ENCODE assay signal across 8 cellular contexts in genomic region chr12:105083551-105084105, GRCh38. TPM values are rescaled to one million over a fixed set of nuclear protein-coding genes. Genes with fewer than 3 reads are reported as not detected.
DNase-seq lines count a peak whose midpoint lies in the region; ATAC-seq and TF ChIP-seq lines count a peak whose summit lies in the region.

No MANE protein-coding gene starts in this region.

- H3K4me1 Mint-ChIP-seq in CD8-positive, alpha-beta T cell (ENCODE audit: low read depth): peaks cover 9% of the 10 kb centered on the region
- peaks cover 18% of the 10 kb centered on the region in 2 experiments for H3K4me1 Mint-ChIP-seq in H9

- no peak overlapping the region for H2AK5ac ChIP-seq in H9 (ENCODE audit: insufficient read length, low read length)

- no peak for DNase-seq in CD8-positive, alpha-beta T cell
- DNase-seq in H9 (peak; percentile 46), Panc1 (ENCODE audit: low read depth, low spot score) (no peak), left kidney (ENCODE audit: low read depth, low spot score) (peak; percentile 34)
- DNase-seq in stimulated activated naive CD8-positive, alpha-beta T cell treated with anti-CD3 and anti-CD28 coated beads, Interleukin-15, Interleukin-2, amounts not matched to agents 100 U/mL and 50 U/mL, for 24 hours: peak; percentile 17

- no peaks in the 10 kb centered on the region for H3K79me1 ChIP-seq in H9 (ENCODE audit: insufficient read depth, low read depth, low read length, poor library complexity, severe bottlenecking)

- H4K20me1 ChIP-seq in H9 (ENCODE audit: control insufficient read depth, insufficient read depth, insufficient read length): no peaks in the 10 kb centered on the region

- no peak overlapping the region for H3K23ac ChIP-seq in H9 (ENCODE audit: insufficient read length, low read depth, low read length)

- no peak overlapping the region for H4K8ac ChIP-seq in H9 (replicated peaks; ENCODE audit: insufficient read length, low read depth, low read length)

- no peak for ATAC-seq in CD8-positive, alpha-beta T cell
- ATAC-seq in Panc1 (peak; percentile 60), GM18517 (IDR thresholded peaks at IDR 0.05; ENCODE audit: unreplicated experiment) (no peak), HG03025 (IDR thresholded peaks at IDR 0.05; ENCODE audit: low FRiP score, unreplicated experiment) (no peak)
- peak; percentile 7 for ATAC-seq in stimulated activated naive CD8-positive, alpha-beta T cell treated with anti-CD3 and anti-CD28 coated beads, Interleukin-15, Interleukin-2, amounts not matched to agents 100 U/mL and 50 U/mL, for 24 hours

- H3K36me3 Mint-ChIP-seq in CD8-positive, alpha-beta T cell: no peaks in the 10 kb centered on the region
- peaks cover 0 to 6% (median 1%) of the 10 kb centered on the region in 3 experiments; a peak in 1 of 7 replicates for H3K36me3 Mint-ChIP-seq in H9 (ENCODE audit: insufficient read depth in 1 of 3, low read depth in 3 of 3)

- CTCF ChIA-PET in CD8-positive, alpha-beta T cell (lab: Charles Lee): interaction anchor here (1.0 kb wide), 1 partner anchor 725 kb away, joined by 3 read pairs; no protein-coding TSS in a partner anchor
- CTCF ChIA-PET in Panc1 (lab: Charles Lee): interaction anchor here (0.5 to 0.7 kb wide), 3 partner anchors 396 to 724 kb away, joined by 3 to 5 read pairs (median 4); no protein-coding TSS in a partner anchor

- H2BK120ac ChIP-seq in H9 (ENCODE audit: low read depth, low read length, poor library complexity, severe bottlenecking): no peak overlapping the region

- POLR2A ChIA-PET in CD8-positive, alpha-beta T cell (lab: Charles Lee): no interaction called here
- POLR2A ChIA-PET in Panc1 (lab: Charles Lee): interaction anchor here (0.6 kb wide), 1 partner anchor 23 kb away, joined by 7 read pairs; no protein-coding TSS in a partner anchor

- peaks cover 27% of the 10 kb centered on the region for H3K27me3 Mint-ChIP-seq in CD8-positive, alpha-beta T cell (ENCODE audit: low read depth)
- H3K27me3 Mint-ChIP-seq in H9 (ENCODE audit: low read depth): peaks cover 17% of the 10 kb centered on the region

- no peak overlapping the region for H3T11ph ChIP-seq in H9 (ENCODE audit: low read length)

- H3K27ac ChIP-seq in CD8-positive, alpha-beta T cell (ENCODE audit: low read depth, low read length): no peak overlapping the region
- no peak overlapping the region for H3K27ac ChIP-seq in H9 (ENCODE audit: insufficient read length, low read depth, low read length)
- peak overlapping the region; percentile 35; the same call in 1 of the 2 replicates for H3K27ac ChIP-seq in Panc1 (ENCODE audit: low read length)
- H3K27ac ChIP-seq in cingulate gyrus (ENCODE audit: low read depth, low read length): peak overlapping the region; percentile 55

- intact Hi-C loops in CD8-positive, alpha-beta T cell (cut with DNase I, micrococcal nuclease): no loop called here
- intact Hi-C loops in Panc1 (cut with micrococcal nuclease; ENCODE audit: unreplicated experiment): no loop called here

- H3K4me3 Mint-ChIP-seq in CD8-positive, alpha-beta T cell: peak overlapping the region; percentile 67
- peak overlapping the region; percentile 71 to 93 for H3K4me3 Mint-ChIP-seq in H9

- no peak overlapping the region for H2BK15ac ChIP-seq in H9 (ENCODE audit: low read depth, low read length)

- no peaks in the 10 kb centered on the region for H3K79me2 ChIP-seq in H9 (ENCODE audit: insufficient read depth, low read length)

- H3K27ac Mint-ChIP-seq in CD8-positive, alpha-beta T cell: no peak overlapping the region
- peak overlapping the region in 2 of 3 experiments; percentile 32 to 37; a peak in 3 of 7 replicates for H3K27ac Mint-ChIP-seq in H9

- TF ChIP-seq CTCF in CD8-positive, alpha-beta T cell (IDR thresholded peaks at IDR 0.05): no peak
- TF ChIP-seq CTCF in H9 (conservative IDR thresholded peaks at IDR 0.05) (no peak), Panc1 (IDR thresholded peaks at IDR 0.05) (no peak)

- in situ Hi-C loops in Panc1 (cut with HindIII; ENCODE audit: low pct_unique_long_range_greater_than_20kb, low sequenced_read_pairs): no loop called here

- no TSS peak for BruUV-seq in Panc1 (replicated peaks; lab: Mats Ljungman, UMichigan)

- H2AFZ ChIP-seq in H9 (ENCODE audit: low read length): peak overlapping the region; percentile 14

- no peak overlapping the region for H4K5ac ChIP-seq in H9 (ENCODE audit: insufficient read length, low read depth, low read length)

- no peak overlapping the region for H3K18ac ChIP-seq in H9 (ENCODE audit: insufficient read length, low read depth, low read length)

- H3K4me1 ChIP-seq in CD8-positive, alpha-beta T cell (ENCODE audit: insufficient read depth, low read length): peaks cover 8% of the 10 kb centered on the region
- H3K4me1 ChIP-seq in H9 (ENCODE audit: insufficient read depth, low read length) (no peaks in the 10 kb centered on the region; the same call in 1 of the 2 replicates), Panc1 (ENCODE audit: control insufficient read depth, insufficient read depth, low read length) (peaks cover 2% of the 10 kb centered on the region; the same call in 1 of the 2 replicates)

- H3K4me3 ChIP-seq in CD8-positive, alpha-beta T cell (ENCODE audit: low read depth, low read length): no peak overlapping the region
- H3K4me3 ChIP-seq in Panc1 (ENCODE audit: low read depth in 2 of 2, low read length in 2 of 2): peak overlapping the region; percentile 55 to 76

- peak overlapping the region; percentile 78 for H3K4me2 ChIP-seq in H9 (ENCODE audit: insufficient read depth, insufficient read length, low read length)

- H2BK5ac ChIP-seq in H9 (ENCODE audit: insufficient read length, low read length): no peak overlapping the region

- H3K4ac ChIP-seq in H9 (ENCODE audit: low read depth, low read length): no peak overlapping the region

- H2BK12ac ChIP-seq in H9 (ENCODE audit: insufficient read length, low read depth, low read length): no peak overlapping the region

- H3K27me3 ChIP-seq in CD8-positive, alpha-beta T cell (ENCODE audit: insufficient read depth, low read length): peaks cover 25% of the 10 kb centered on the region
- H3K27me3 ChIP-seq in H9 (ENCODE audit: insufficient read depth, low read length): no peaks in the 10 kb centered on the region
- H3K27me3 ChIP-seq in Panc1 (ENCODE audit: control insufficient read depth, insufficient read depth, low read length): no peaks in the 10 kb centered on the region

- H3K9me3 ChIP-seq in CD8-positive, alpha-beta T cell (ENCODE audit: low read length): no peaks in the 10 kb centered on the region
- H3K9me3 ChIP-seq in H9 (ENCODE audit: control insufficient read depth, low read depth, low read length): no peaks in the 10 kb centered on the region
- peaks cover 3% of the 10 kb centered on the region; the same call in 1 of the 2 replicates for H3K9me3 ChIP-seq in Panc1 (ENCODE audit: control insufficient read depth, insufficient read depth, low read depth, low read length)

- WGBS in H9 (ENCODE audit: extremely low coverage, insufficient read length, low lambda C conversion rate): no CpG with 5 or more reads among the region's 18 CpGs

- no peaks in the 10 kb centered on the region for H3K36me3 ChIP-seq in CD8-positive, alpha-beta T cell (ENCODE audit: insufficient read depth, low read length)
- H3K36me3 ChIP-seq in Panc1 (ENCODE audit: control insufficient read depth, insufficient read depth, low read length): no peaks in the 10 kb centered on the region

- peaks cover 8% of the 10 kb centered on the region for H3K23me2 ChIP-seq in H9 (ENCODE audit: insufficient read length, low read depth, low read length, poor library complexity, severe bottlenecking)

- no peak overlapping the region for H3K56ac ChIP-seq in H9 (ENCODE audit: insufficient read length, low read depth, low read length)

- no peaks in the 10 kb centered on the region for H3K9me3 Mint-ChIP-seq in CD8-positive, alpha-beta T cell
- H3K9me3 Mint-ChIP-seq in H9: peaks cover 1 to 7% of the 10 kb centered on the region in 2 experiments; a peak in 3 of 5 replicates

- H2BK20ac ChIP-seq in H9 (ENCODE audit: low read depth, low read length, poor library complexity, severe bottlenecking): no peak overlapping the region

- H3K9ac ChIP-seq in H9 (ENCODE audit: extremely low read depth, insufficient read length, low read length): peak overlapping the region; percentile 5

- no peak overlapping the region for H3K14ac ChIP-seq in H9 (ENCODE audit: insufficient read depth, low read length)

- H4K91ac ChIP-seq in H9 (ENCODE audit: insufficient read length, low read depth, low read length): no peak overlapping the region

RNA-seq across cellular contexts. Expression of gene ALDH1L2, which starts 0.6 kb away (rescaled TPM):
- not detected for total RNA-seq in CD8-positive, alpha-beta T cell
- 1.9 and 2.2 TPM in 2 replicates for total RNA-seq in H9 (2021)
- total RNA-seq in Panc1 (2021; ENCODE audit: unreplicated experiment): 2.2 TPM
- polyA plus RNA-seq in Panc1 (2012; ENCODE audit: insufficient read length): 2.1 TPM

RNA-seq across cellular contexts. Expression of gene WASHC4, which starts 23.9 kb away (rescaled TPM):
- 10 to 100 TPM; 26.1 to 26.9 TPM for total RNA-seq in CD8-positive, alpha-beta T cell
- total RNA-seq in H9 (2021) (41.2 and 45.3 TPM in 2 replicates), Panc1 (2021; ENCODE audit: unreplicated experiment) (44.7 TPM)
- polyA plus RNA-seq in Panc1 (2012; ENCODE audit: insufficient read length): 16.0 TPM

Comparison
In these comparisons a context has a peak if more than half of its experiments do, and no peak if none do; other contexts are left out.
1. ATAC-seq: peak in Panc1 (single experiment) and stimulated activated naive CD8-positive, alpha-beta T cell treated with anti-CD3 and anti-CD28 coated beads, Interleukin-15, Interleukin-2, amounts not matched to agents 100 U/mL and 50 U/mL, for 24 hours (single experiment); none in CD8-positive, alpha-beta T cell (single experiment), GM18517 (single experiment) and HG03025 (single experiment).
2. DNase-seq: peak in H9 (single experiment), left kidney (single experiment) and stimulated activated naive CD8-positive, alpha-beta T cell treated with anti-CD3 and anti-CD28 coated beads, Interleukin-15, Interleukin-2, amounts not matched to agents 100 U/mL and 50 U/mL, for 24 hours (single experiment); none in CD8-positive, alpha-beta T cell (0 of 7) and Panc1 (single experiment).
3. H3K27ac ChIP-seq: peak in Panc1 (single experiment) and cingulate gyrus (single experiment); none in CD8-positive, alpha-beta T cell (single experiment) and H9 (single experiment).